ENCODE assay signal across 8 cellular contexts in genomic region chr20:37384683-37385174, GRCh38. TPM values are rescaled to one million over a fixed set of nuclear protein-coding genes. Genes with fewer than 3 reads are reported as not detected.
DNase-seq lines count a peak whose midpoint lies in the region; ATAC-seq and TF ChIP-seq lines count a peak whose summit lies in the region.

No MANE protein-coding gene starts in this region.

- CTCF ChIA-PET in CD8-positive, alpha-beta T cell (lab: Charles Lee): interaction anchor here (0.6 to 3.7 kb wide), 18 partner anchors 11 to 188 kb away, joined by 3 to 20 read pairs (median 4); partner anchors contain the start of gene MANBAL
- CTCF ChIA-PET in HEK293 (lab: Yijun Ruan, JAX): interaction anchor here (0.6 to 2.3 kb wide), 24 partner anchors 8 to 176 kb away, joined by 3 to 25 read pairs (median 4); partner anchors contain the start of gene MANBAL

- no peaks in the 10 kb centered on the region for H3K36me3 ChIP-seq in CD8-positive, alpha-beta T cell (ENCODE audit: insufficient read depth, low read length)
- H3K36me3 ChIP-seq in HEK293 (ENCODE audit: control insufficient read depth in 2 of 2, insufficient read depth in 1 of 2, low read length in 2 of 2): peaks cover 0 to 65% of the 10 kb centered on the region in 2 experiments; a peak in 1 of 3 replicates
- peaks cover 73% of the 10 kb centered on the region for H3K36me3 ChIP-seq in OCI-LY3 (replicated peaks; ENCODE audit: low read depth, low read length)
- H3K36me3 ChIP-seq in suprapubic skin: peaks cover 29% of the 10 kb centered on the region

- 64% methylated on average over 4 of the region's 42 CpGs for WGBS in suprapubic skin

- peaks cover 8% of the 10 kb centered on the region for H3K4me1 Mint-ChIP-seq in CD8-positive, alpha-beta T cell (ENCODE audit: low read depth)
- peaks cover 10% of the 10 kb centered on the region for H3K4me1 Mint-ChIP-seq in activated T-cell treated with anti-CD3 and anti-CD28 coated beads, Interleukin-2, amount 50 U/mL, for 4 hours (ENCODE audit: low read depth)

- no peak overlapping the region for H2AFZ ChIP-seq in OCI-LY3 (ENCODE audit: low read depth, low read length)

- peaks cover 5% of the 10 kb centered on the region for H3K4me1 ChIP-seq in CD8-positive, alpha-beta T cell (ENCODE audit: insufficient read depth, low read length)
- H3K4me1 ChIP-seq in HEK293 (ENCODE audit: control insufficient read depth, insufficient read depth, low read length) (no peaks in the 10 kb centered on the region), OCI-LY3 (ENCODE audit: low read length) (peaks cover 44% of the 10 kb centered on the region), suprapubic skin (peaks cover 14% of the 10 kb centered on the region)

- peak; percentile 65 to 91 (median 69) for DNase-seq in CD8-positive, alpha-beta T cell
- peak; percentile 82 for DNase-seq in activated T-cell treated with anti-CD3 and anti-CD28 coated beads, Interleukin-2, amount 50 U/mL, for 4 hours
- DNase-seq in fibroblast of pulmonary artery (ENCODE audit: low read depth): peak; percentile 44
- peak; percentile 37 for DNase-seq in occipital lobe (lab: John Stamatoyannopoulos, UW)
- peak in 1 of 2 donors; percentile 76 for DNase-seq in suprapubic skin (ENCODE audit: low spot score in 2 of 2)

- peak; percentile 95 for ATAC-seq in CD8-positive, alpha-beta T cell
- peak; percentile 90 to 96 for ATAC-seq in activated T-cell treated with anti-CD3 and anti-CD28 coated beads, Interleukin-2, amount 50 U/mL, for 4 hours
- ATAC-seq in GM21360 (IDR thresholded peaks at IDR 0.05; ENCODE audit: unreplicated experiment): no peak

- H3K9me3 ChIP-seq in CD8-positive, alpha-beta T cell (ENCODE audit: low read length): no peaks in the 10 kb centered on the region
- no peaks in the 10 kb centered on the region for H3K9me3 ChIP-seq in HEK293 (ENCODE audit: control insufficient read depth, insufficient read depth, low read depth, low read length)
- no peaks in the 10 kb centered on the region for H3K9me3 ChIP-seq in OCI-LY3 (ENCODE audit: insufficient read depth, low read length)
- H3K9me3 ChIP-seq in suprapubic skin: no peaks in the 10 kb centered on the region

- no peak overlapping the region for H3K27ac Mint-ChIP-seq in CD8-positive, alpha-beta T cell

- H3K27me3 Mint-ChIP-seq in CD8-positive, alpha-beta T cell (ENCODE audit: low read depth): peaks cover 3% of the 10 kb centered on the region
- H3K27me3 Mint-ChIP-seq in activated T-cell treated with anti-CD3 and anti-CD28 coated beads, Interleukin-2, amount 50 U/mL, for 4 hours (ENCODE audit: low read depth): no peaks in the 10 kb centered on the region

- no peak overlapping the region for H3K27ac ChIP-seq in CD8-positive, alpha-beta T cell (ENCODE audit: low read depth, low read length)
- H3K27ac ChIP-seq in HEK293 (ENCODE audit: extremely low read depth, low read depth, low read length) (no peak overlapping the region), OCI-LY3 (ENCODE audit: low read length) (peak overlapping the region; percentile 8; the same call in 1 of the 2 replicates), suprapubic skin (no peak overlapping the region)

- POLR2A ChIA-PET in CD8-positive, alpha-beta T cell (lab: Charles Lee): no interaction called here
- POLR2A ChIA-PET in HEK293 (lab: Yijun Ruan, JAX): interaction anchor here (1.1 kb wide), 1 partner anchor 114 kb away, joined by 3 read pairs; no protein-coding TSS in a partner anchor

- H3K4me2 ChIP-seq in OCI-LY3 (ENCODE audit: low read length): peak overlapping the region; percentile 67

- H3K27me3 ChIP-seq in CD8-positive, alpha-beta T cell (ENCODE audit: insufficient read depth, low read length): no peaks in the 10 kb centered on the region
- H3K27me3 ChIP-seq in OCI-LY3 (ENCODE audit: low read depth, low read length): no peaks in the 10 kb centered on the region
- H3K27me3 ChIP-seq in suprapubic skin: no peaks in the 10 kb centered on the region

- H4K20me1 ChIP-seq in OCI-LY3 (ENCODE audit: insufficient read depth, low read length): peaks cover 36% of the 10 kb centered on the region

- intact Hi-C loops in CD8-positive, alpha-beta T cell (cut with DNase I, micrococcal nuclease): loop anchor here (1.0 to 2.0 kb wide), 4 partner anchors 115 to 190 kb away; partner anchors contain the start of gene BLCAP (in 2 of the 2)

- peak overlapping the region; percentile 85 for H3K4me3 Mint-ChIP-seq in CD8-positive, alpha-beta T cell
- H3K4me3 Mint-ChIP-seq in activated T-cell treated with anti-CD3 and anti-CD28 coated beads, Interleukin-2, amount 50 U/mL, for 4 hours: peak overlapping the region; percentile 80

- peak overlapping the region; percentile 41 for H3K4me3 ChIP-seq in CD8-positive, alpha-beta T cell (ENCODE audit: low read depth, low read length)
- H3K4me3 ChIP-seq in HEK293 (ENCODE audit: low read depth, low read length) (no peak overlapping the region), OCI-LY3 (ENCODE audit: low read length) (peak overlapping the region; percentile 53), fibroblast of pulmonary artery (replicated peaks; ENCODE audit: low read depth, low read length) (peak overlapping the region; percentile 19), suprapubic skin (peak overlapping the region; percentile 50)

- no peaks in the 10 kb centered on the region for H3K36me3 Mint-ChIP-seq in CD8-positive, alpha-beta T cell
- H3K36me3 Mint-ChIP-seq in activated T-cell treated with anti-CD3 and anti-CD28 coated beads, Interleukin-2, amount 50 U/mL, for 4 hours (ENCODE audit: insufficient read depth): no peaks in the 10 kb centered on the region

- H3K79me2 ChIP-seq in OCI-LY3 (ENCODE audit: low read length): peaks cover 27% of the 10 kb centered on the region

- H3K9me3 Mint-ChIP-seq in CD8-positive, alpha-beta T cell: no peaks in the 10 kb centered on the region
- no peaks in the 10 kb centered on the region for H3K9me3 Mint-ChIP-seq in activated T-cell treated with anti-CD3 and anti-CD28 coated beads, Interleukin-2, amount 50 U/mL, for 4 hours

- peak overlapping the region; percentile 40; the same call in 1 of the 2 replicates for H3K9ac ChIP-seq in OCI-LY3 (ENCODE audit: low read length)

- no peak for TF ChIP-seq EP300 in suprapubic skin (IDR thresholded peaks at IDR 0.05)

- TF ChIP-seq POLR2A in suprapubic skin (IDR thresholded peaks at IDR 0.05): no peak

- peak; percentile 79 for TF ChIP-seq CTCF in CD8-positive, alpha-beta T cell (IDR thresholded peaks at IDR 0.05)
- TF ChIP-seq CTCF in HEK293 (tag by site-specific recombination; IDR thresholded peaks at IDR 0.05) (peak; percentile 90), OCI-LY3 (IDR thresholded peaks at IDR 0.05; ENCODE audit: low read depth, low read length) (peak; percentile 98), fibroblast of pulmonary artery (IDR thresholded peaks at IDR 0.05; ENCODE audit: low read length, missing control alignments) (peak; percentile 61), suprapubic skin (IDR thresholded peaks at IDR 0.05) (peak; percentile 83 to 94)

TF ChIP-seq in HEK293, 187 proteins besides CTCF, POLR2A, EP300 and RAD21 (continues in another document):
- TF ChIP-seq KLF8 (tag by site-specific recombination; IDR thresholded peaks at IDR 0.05) (peak; percentile 91), RBAK (tag by site-specific recombination; IDR thresholded peaks at IDR 0.05) (no peak), KLF16 (tag by site-specific recombination; IDR thresholded peaks at IDR 0.05) (peak; percentile 51; the same call in 1 of the 2 replicates), ZNF501 (tag by site-specific recombination; IDR thresholded peaks at IDR 0.05) (no peak), YY1 (tag by site-specific recombination; IDR thresholded peaks at IDR 0.05) (no peak), ZNF423 (tag by site-specific recombination; IDR thresholded peaks at IDR 0.05) (no peak), INSM2 (tag by site-specific recombination; IDR thresholded peaks at IDR 0.05) (peak; percentile 27; the same call in 1 of the 2 replicates), ZNF335 (tag by site-specific recombination; conservative IDR thresholded peaks at IDR 0.05) (peak; percentile 42), ZNF561 (tag by site-specific recombination; IDR thresholded peaks at IDR 0.05; ENCODE audit: borderline replicate concordance) (peak; percentile 35; the same call in 1 of the 2 replicates), SCRT2 (tag by site-specific recombination; IDR thresholded peaks at IDR 0.05) (peak; percentile 92), ZNF624 (tag by site-specific recombination; IDR thresholded peaks at IDR 0.05) (no peak), KLF7 (tag by site-specific recombination; IDR thresholded peaks at IDR 0.05; ENCODE audit: borderline replicate concordance) (peak; percentile 96), MZF1 (tag by site-specific recombination; IDR thresholded peaks at IDR 0.05; ENCODE audit: borderline replicate concordance) (no peak), ZNF513 (tag by site-specific recombination; IDR thresholded peaks at IDR 0.05) (no peak)

RNA-seq across cellular contexts. Expression of gene SRC, which starts 38.8 kb away (rescaled TPM):
- total RNA-seq in CD8-positive, alpha-beta T cell: 1 to 10 TPM in 1 of 2 experiments, under 1 TPM in 1; 0.84 to 2.3 TPM
- 1 to 10 TPM; 2.8 to 4.7 (median 3.8) TPM for total RNA-seq in activated T-cell treated with anti-CD3 and anti-CD28 coated beads, Interleukin-2, amount 50 U/mL, for 4 hours
- total RNA-seq in occipital lobe: 19.2 TPM
- 10 to 100 TPM; 18.8 to 39.5 (median 26.0) TPM for total RNA-seq in suprapubic skin
